ENCODE assay signal across 8 cellular contexts in genomic region chr5:83711982-83712601, GRCh38. TPM values are rescaled to one million over a fixed set of nuclear protein-coding genes. Genes with fewer than 3 reads are reported as not detected.
DNase-seq lines count a peak whose midpoint lies in the region; ATAC-seq, FAIRE-seq and TF ChIP-seq lines count a peak whose summit lies in the region.

No MANE protein-coding gene starts in this region.

- H3K4me3 ChIP-seq in A673 (ENCODE audit: low read depth, low read length, poor library complexity, severe bottlenecking) (no peak overlapping the region), HCT116 (replicated peaks in 1 of 2; ENCODE audit: low read depth in 1 of 2, low read length in 2 of 2) (no peak overlapping the region), astrocyte of the spinal cord (ENCODE audit: low read depth, low read length) (no peak overlapping the region)

- peak; percentile 71 for ATAC-seq in HCT116
- ATAC-seq in left lobe of liver, result peak; percentile 89
- ATAC-seq in HG02840 (IDR thresholded peaks at IDR 0.05; ENCODE audit: low FRiP score, unreplicated experiment), result no peak

- TF ChIP-seq POLR2A in HCT116 (IDR thresholded peaks at IDR 0.05; ENCODE audit: borderline replicate concordance, extremely low read depth, insufficient read depth, insufficient read length), result no peak

- no peaks in the 10 kb centered on the region for H3K9me2 ChIP-seq in HCT116 (ENCODE audit: insufficient read depth)

- H3K4me2 ChIP-seq in HCT116 (ENCODE audit: low read length), result no peak overlapping the region

- H3K79me2 ChIP-seq in HCT116 (ENCODE audit: insufficient read depth, low read length), result no peaks in the 10 kb centered on the region

- TF ChIP-seq CTCF in A673 (conservative IDR thresholded peaks at IDR 0.05; ENCODE audit: low read depth, low read length) (peak; percentile 79), HCT116 (IDR thresholded peaks at IDR 0.05 in 2 of 3, conservative IDR thresholded peaks at IDR 0.05 in 1 of 3; ENCODE audit: borderline replicate concordance in 1 of 3, insufficient read depth in 1 of 3, low read depth in 2 of 3, low read length in 2 of 3) (peak; percentile 34 to 73 (median 64); a peak in 5 of 6 replicates), astrocyte of the spinal cord (IDR thresholded peaks at IDR 0.05; ENCODE audit: low read depth, low read length) (peak; percentile 65)

- H3K9ac ChIP-seq in HCT116 (ENCODE audit: low read length), result no peak overlapping the region

- FAIRE-seq in G401.6 (lab: Jason Lieb, UNC), result peak; percentile 95

- H2AFZ ChIP-seq in HCT116 (ENCODE audit: low read depth, low read length, poor library complexity, severe bottlenecking), result peak overlapping the region; percentile 19

- POLR2A ChIA-PET in A673 (lab: Charles Lee; ENCODE audit: low non-redundant PET), result no interaction called here
- POLR2A ChIA-PET in HCT116 (lab: Charles Lee), result no interaction called here

- peak; percentile 59 for TF ChIP-seq RAD21 in HCT116 (IDR thresholded peaks at IDR 0.05; ENCODE audit: low read depth)

- CTCF ChIA-PET in A673 (lab: Charles Lee) (no interaction called here), HCT116 (lab: Charles Lee) (interaction anchor here (1.2 to 2.1 kb wide), 5 partner anchors 9 to 1362 kb away, joined by 4 to 19 read pairs (median 8); partner anchors contain the start of gene HAPLN1)

- no peaks in the 10 kb centered on the region for H3K9me3 ChIP-seq in A673 (ENCODE audit: low read depth, low read length, poor library complexity, severe bottlenecking)
- H3K9me3 ChIP-seq in HCT116 (ENCODE audit: control insufficient read depth in 1 of 2, insufficient read depth in 1 of 2, low read depth in 1 of 2, low read length in 2 of 2), result no peaks in the 10 kb centered on the region

- intact Hi-C loops in A673 (cut with micrococcal nuclease; ENCODE audit: unreplicated experiment), result loop anchor here (10.0 kb wide), 1 partner anchor 1357 kb away; no protein-coding TSS in a partner anchor
- intact Hi-C loops in HCT116 (cut with micrococcal nuclease), result loop anchor here (10.0 kb wide), 2 partner anchors 1357 to 1397 kb away; no protein-coding TSS in a partner anchor

- DNase-seq in A673 (ENCODE audit: low spot score), result peak; percentile 25
- DNase-seq in HCT116 (ENCODE audit: low read depth, low spot score), result no peak
- DNase-seq in NCI-H146 (lab: John Stamatoyannopoulos, UW), result peak; percentile 44
- DNase-seq in astrocyte of the spinal cord (ENCODE audit: low read depth, low spot score), result peak; percentile 54
- DNase-seq in left lobe of liver (ENCODE audit: low spot score), result no peak
- no peak for DNase-seq in GDM1 (lab: John Stamatoyannopoulos, UW)

- RAD21 ChIA-PET in HCT116 (lab: Charles Lee; ENCODE audit: low non-redundant PET in 1 of 2, low total read pairs in 2 of 2, uncharacterized antibody in 2 of 2, unreplicated experiment in 2 of 2), result interaction anchor here (0.6 to 1.0 kb wide), 4 partner anchors 104 to 1348 kb away, joined by 3 read pairs; no protein-coding TSS in a partner anchor

- H3K4me1 ChIP-seq in A673 (ENCODE audit: insufficient read depth, low read length, poor library complexity, severe bottlenecking) (no peaks in the 10 kb centered on the region), HCT116 (ENCODE audit: control insufficient read depth in 1 of 2, insufficient read depth in 2 of 2, low read length in 2 of 2) (no peaks in the 10 kb centered on the region)

- in situ Hi-C loops in astrocyte of the spinal cord (cut with HindIII; ENCODE audit: low sequenced_read_pairs), result no loop called here

- no peak overlapping the region for H3K27ac ChIP-seq in A673 (ENCODE audit: low read depth, low read length, poor library complexity, severe bottlenecking)
- no peak overlapping the region for H3K27ac ChIP-seq in HCT116 (ENCODE audit: low read depth, low read length)

- BruUV-seq in A673 (replicated peaks; lab: Mats Ljungman, UMichigan), result no TSS peak
- no TSS peak for BruUV-seq in HCT116 (replicated peaks; lab: Mats Ljungman, UMichigan)

- no peaks in the 10 kb centered on the region for H3K36me3 ChIP-seq in A673 (ENCODE audit: insufficient read depth, low read length, poor library complexity, severe bottlenecking)
- no peaks in the 10 kb centered on the region for H3K36me3 ChIP-seq in HCT116 (ENCODE audit: control insufficient read depth in 1 of 2, insufficient read depth in 2 of 2, low read length in 2 of 2)

- H4K20me1 ChIP-seq in HCT116 (ENCODE audit: insufficient read depth), result no peaks in the 10 kb centered on the region

- H3K27me3 ChIP-seq in A673 (replicated peaks; ENCODE audit: insufficient read depth, low read depth, low read length, poor library complexity), result no peaks in the 10 kb centered on the region
- H3K27me3 ChIP-seq in HCT116 (ENCODE audit: insufficient read depth, low read length), result no peaks in the 10 kb centered on the region

TF ChIP-seq in HCT116, 20 proteins besides CTCF, POLR2A, EP300 and RAD21:
- TF ChIP-seq TCF7L2 (IDR thresholded peaks at IDR 0.05; ENCODE audit: borderline replicate concordance, extremely low read depth, insufficient read depth, insufficient read length) (no peak), POLR2AphosphoS5 (IDR thresholded peaks at IDR 0.05; ENCODE audit: low read depth, low read length) (no peak), JUND (IDR thresholded peaks at IDR 0.05) (no peak), ZNF274 (IDR thresholded peaks at IDR 0.05; ENCODE audit: low read depth, low read length) (no peak), CBX3 (IDR thresholded peaks at IDR 0.05; ENCODE audit: low read depth) (no peak), CEBPB (IDR thresholded peaks at IDR 0.05; ENCODE audit: low read depth) (no peak), ATF3 (IDR thresholded peaks at IDR 0.05) (no peak), YY1 (IDR thresholded peaks at IDR 0.05; ENCODE audit: extremely low read depth, insufficient replicate concordance, low read depth, low read length) (no peak), REST (IDR thresholded peaks at IDR 0.05; ENCODE audit: low read depth) (no peak), EGR1 (IDR thresholded peaks at IDR 0.05; ENCODE audit: low read depth) (no peak), SIN3A (IDR thresholded peaks at IDR 0.05; ENCODE audit: low read depth) (no peak)
TF ChIP-seq in HCT116: peak in this region for 0.

RNA-seq across cellular contexts. Expression of gene HAPLN1, which starts 8.6 kb away (rescaled TPM):
- total RNA-seq in A673 (2021) (0.32 and 1.2 TPM in 2 replicates), HCT116 (2021; ENCODE audit: unreplicated experiment) (0.05 TPM), left lobe of liver (not detected)
- 0.09 TPM in 1 of 2 replicates, not detected in the other for polyA plus RNA-seq in HCT116 (2012)

Comparison
In these comparisons a context has a peak if more than half of its experiments do, and no peak if none do; other contexts are left out.
1. DNase-seq: peak in A673 (single experiment), NCI-H146 (single experiment) and astrocyte of the spinal cord (single experiment); none in HCT116 (single experiment), left lobe of liver (single experiment) and GDM1 (single experiment).
2. Peak in every context shown above with its lines, with median percentiles within 50 percentile points of each other: CTCF ChIP-seq.